In the genomic region with DNA sequence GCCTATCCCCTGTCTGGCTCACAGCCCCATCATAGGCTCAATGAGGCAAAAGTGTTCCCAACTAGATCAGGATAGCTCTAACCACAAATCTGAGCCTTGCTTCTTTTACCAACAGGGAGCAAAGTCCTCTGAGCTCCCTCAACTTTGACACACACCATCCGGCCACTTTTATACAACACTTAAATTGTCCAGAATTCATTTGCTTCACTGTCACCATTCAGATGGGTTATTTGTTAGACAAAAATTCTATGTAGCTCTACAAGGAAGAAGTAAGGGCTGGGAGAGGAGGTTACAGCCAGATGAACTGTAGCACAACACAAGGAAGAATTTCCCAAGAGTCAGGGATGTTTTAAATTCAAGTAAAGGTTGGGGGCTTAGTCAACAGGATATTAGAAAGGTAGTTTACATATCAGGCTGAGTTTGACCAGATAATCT, we compare ENCODE assay signal across 16 cellular contexts.
"Had no signal": no experiment of that assay in that cellular context is flagged by ENCODE, and none has a peak within 500 bp of the region (broad histone marks: within the 10 kb centered on the region; RNA-seq: fewer than 3 reads in every experiment).

No MANE protein-coding gene starts in this region.

- H3K36me3 Mint-ChIP-seq: neural progenitor cell had no signal

- H3K27ac ChIP-seq: dorsolateral prefrontal cortex, neural progenitor cell, pancreas, SK-N-MC, skin epidermis, tibial nerve had no signal

- DNase-seq: activated CD4-positive, alpha-beta T cell treated with anti-CD3 and anti-CD28 coated beads for 4 hours; activated CD8-positive, alpha-beta memory T cell treated with anti-CD3 and anti-CD28 coated beads, Interleukin-2, amount 50 U/mL, for 48 hours; activated CD8-positive, alpha-beta T cell treated with anti-CD3 and anti-CD28 coated beads, Interleukin-2, amount 10 ng/mL, durations not matched to agents 7 days and 5 days; activated naive CD4-positive, alpha-beta T cell treated with Interleukin-2 at 50 U/mL for 16 hours; activated naive CD8-positive, alpha-beta T cell treated with anti-CD3 and anti-CD28 coated beads, Interleukin-2, amount 50 U/mL, for 24 hours; dorsolateral prefrontal cortex; kidney; pancreas; retina had no signal

- H3K27me3 Mint-ChIP-seq: activated naive CD8-positive, alpha-beta T cell treated with anti-CD3 and anti-CD28 coated beads, Interleukin-2, amount 50 U/mL, for 24 hours had no signal

- H3K4me1 ChIP-seq: neural progenitor cell had no signal

- H3K36me3 ChIP-seq: neural progenitor cell, pancreas, tibial nerve had no signal

- H3K27ac Mint-ChIP-seq: activated CD8-positive, alpha-beta T cell treated with anti-CD3 and anti-CD28 coated beads, Interleukin-2, amount 10 ng/mL, durations not matched to agents 7 days and 5 days; activated naive CD8-positive, alpha-beta T cell treated with anti-CD3 and anti-CD28 coated beads, Interleukin-2, amount 50 U/mL, for 24 hours; activated T-helper 1 cell treated with anti-CD3 and anti-CD28 coated beads, Interleukin-12 subunit alpha, Interleukin-12 subunit beta, Interleukin-2, Interleukin-4 antibody, amounts not matched to agents 30 ng/mL and 10 ng/mL and 1 ng/mL, durations not matched to agents 14 hours and 24 hours and 36 hours; neural progenitor cell; T-helper 1 cell treated with Interleukin-12 subunit alpha and Interleukin-12 subunit beta and Interleukin-4 antibody, amounts not matched to agents 30 μg/mL and 1 μg/mL, for 36 hours had no signal

- H3K4me3 ChIP-seq: dorsolateral prefrontal cortex, lung, neural progenitor cell, pancreas, SK-N-MC, skin epidermis, tibial nerve had no signal

- ATAC-seq: activated CD8-positive, alpha-beta T cell treated with anti-CD3 and anti-CD28 coated beads, Interleukin-2, amount 10 ng/mL, durations not matched to agents 7 days and 5 days; activated naive CD8-positive, alpha-beta T cell treated with anti-CD3 and anti-CD28 coated beads, Interleukin-2, amount 50 U/mL, for 24 hours; pancreas had no signal

- H3K27me3 ChIP-seq: dorsolateral prefrontal cortex, neural progenitor cell, pancreas, tibial nerve had no signal

- H3K9me3 ChIP-seq: pancreas, tibial nerve had no signal

- H3K4me3 Mint-ChIP-seq: activated CD8-positive, alpha-beta T cell treated with anti-CD3 and anti-CD28 coated beads, Interleukin-2, amount 10 ng/mL, durations not matched to agents 7 days and 5 days; activated naive CD8-positive, alpha-beta T cell treated with anti-CD3 and anti-CD28 coated beads, Interleukin-2, amount 50 U/mL, for 24 hours; activated T-helper 1 cell treated with anti-CD3 and anti-CD28 coated beads, Interleukin-12 subunit alpha, Interleukin-12 subunit beta, Interleukin-2, Interleukin-4 antibody, amounts not matched to agents 30 ng/mL and 10 ng/mL and 1 ng/mL, durations not matched to agents 14 hours and 24 hours and 36 hours; neural progenitor cell; T-helper 1 cell treated with Interleukin-12 subunit alpha and Interleukin-12 subunit beta and Interleukin-4 antibody, amounts not matched to agents 30 μg/mL and 1 μg/mL, for 36 hours had no signal

- H3K9me3 Mint-ChIP-seq: activated naive CD8-positive, alpha-beta T cell treated with anti-CD3 and anti-CD28 coated beads, Interleukin-2, amount 50 U/mL, for 24 hours; activated T-helper 1 cell treated with anti-CD3 and anti-CD28 coated beads, Interleukin-12 subunit alpha, Interleukin-12 subunit beta, Interleukin-2, Interleukin-4 antibody, amounts not matched to agents 30 ng/mL and 10 ng/mL and 1 ng/mL, durations not matched to agents 14 hours and 24 hours and 36 hours; neural progenitor cell; T-helper 1 cell treated with Interleukin-12 subunit alpha and Interleukin-12 subunit beta and Interleukin-4 antibody, amounts not matched to agents 30 μg/mL and 1 μg/mL, for 36 hours had no signal
